ENCODE assay signal across 27 cellular contexts in the genomic region with DNA sequence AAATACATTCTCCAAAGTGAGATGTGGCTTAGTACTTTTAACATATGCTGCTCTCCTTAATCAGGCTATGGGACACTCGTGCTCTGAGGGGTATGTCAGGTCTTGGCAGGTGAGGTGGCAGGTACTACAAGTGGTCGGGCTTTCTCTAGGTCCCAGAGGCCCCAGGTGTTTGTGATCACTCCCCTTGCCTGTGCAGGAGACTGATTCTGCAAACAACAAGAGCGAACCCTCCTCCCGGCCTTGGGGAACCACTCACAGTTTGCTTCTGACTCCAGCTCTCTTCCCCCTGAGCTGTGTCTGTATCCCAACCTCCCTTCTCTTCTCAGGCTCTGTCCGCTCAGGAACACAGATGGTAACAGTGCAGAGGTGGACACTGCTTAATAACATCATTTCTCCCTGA. TPM values are rescaled to one million over a fixed set of nuclear protein-coding genes. Genes with fewer than 3 reads are reported as not detected.
"Had no signal": no experiment of that assay in that cellular context is flagged by ENCODE, and none has a peak within 500 bp of the region (broad histone marks: within the 10 kb centered on the region; RNA-seq: fewer than 3 reads in every experiment).

No MANE protein-coding gene starts in this region.

- H3K27ac ChIP-seq: adrenal gland, body of pancreas, colonic mucosa, dorsolateral prefrontal cortex, left lung, lower lobe of right lung, uterus had no signal

- ATAC-seq: activated CD8-positive, alpha-beta T cell treated with anti-CD3 and anti-CD28 coated beads, Interleukin-2, amount 10 ng/mL, durations not matched to agents 7 days and 5 days; body of pancreas; gastrocnemius medialis; left lung; lower lobe of right lung; sciatic nerve; WTC11 had no signal

- H3K9me3 ChIP-seq: adrenal gland, body of pancreas, colonic mucosa, gastrocnemius medialis, uterus had no signal

- H3K27me3 ChIP-seq: adrenal gland, body of pancreas, colonic mucosa, dorsolateral prefrontal cortex, gastrocnemius medialis, left lung, uterus had no signal

- H3K4me1 ChIP-seq: adrenal gland, colonic mucosa, uterus had no signal

- H3K4me3 ChIP-seq: adrenal gland, body of pancreas, colonic mucosa, dorsolateral prefrontal cortex, gastrocnemius medialis, left lung, lower lobe of right lung, smooth muscle cell, uterus had no signal

- DNase-seq: activated CD4-positive, alpha-beta T cell treated with anti-CD3 and anti-CD28 coated beads for 1 hour; activated CD4-positive, alpha-beta T cell treated with anti-CD3 and anti-CD28 coated beads, Interleukin-2, amount 10 ng/mL, durations not matched to agents 7 days and 5 days; activated CD8-positive, alpha-beta T cell treated with anti-CD3 and anti-CD28 coated beads, Interleukin-2, amount 10 ng/mL, durations not matched to agents 7 days and 5 days; activated effector memory CD4-positive, alpha-beta T cell treated with anti-CD3 and anti-CD28 coated beads, Interleukin-2, amount 50 U/mL, for 16 hours; activated naive CD4-positive, alpha-beta T cell treated with anti-CD3 and anti-CD28 coated beads for 36 hours; activated naive CD8-positive, alpha-beta T cell treated with anti-CD3 and anti-CD28 coated beads for 36 hours; activated T-cell treated with anti-CD3 and anti-CD28 coated beads, Interleukin-2, amount 50 U/mL, for 1 hour; aorta; cerebellar nuclear complex; colonic mucosa; effector memory CD4-positive, alpha-beta T cell; gastrocnemius medialis; glutamatergic neuron; hippocampal formation; left lung; lower lobe of right lung; stimulated activated CD4-positive, alpha-beta T cell treated with anti-CD3 and anti-CD28 coated beads, Interleukin-15, amount 100 ng/mL, for 24 hours; stimulated activated CD4-positive, alpha-beta T cell treated with anti-CD3 and anti-CD28 coated beads, Interleukin-2, amount 100 ng/mL, for 24 hours; stimulated activated naive CD4-positive, alpha-beta T cell; T-helper 2 cell had no signal

RNA-seq across cellular contexts. Expression of gene ATOH8, which starts 48.1 kb away (rescaled TPM):
- total RNA-seq: activated naive CD4-positive, alpha-beta T cell treated with anti-CD3 and anti-CD28 coated beads for 36 hours; activated naive CD8-positive, alpha-beta T cell treated with anti-CD3 and anti-CD28 coated beads for 36 hours had no signal
